In genomic region chr5:94888674-94889073, GRCh38 we compare ENCODE assay signal across 2 cellular contexts.
TF ChIP-seq lines count a peak whose summit lies in the region.

No MANE protein-coding gene starts in this region.

TF ChIP-seq in HepG2, 621 proteins besides CTCF, POLR2A, EP300 and RAD21:
- TF ChIP-seq PHB2 (IDR thresholded peaks at IDR 0.05; ENCODE audit: partially characterized antibody) (no peak), DNMT3B (CRISPR knock-in tag; conservative IDR thresholded peaks at IDR 0.05) (no peak), SATB2 (CRISPR knock-in tag; IDR thresholded peaks at IDR 0.05) (no peak), ZBTB34 (CRISPR knock-in tag; IDR thresholded peaks at IDR 0.05) (no peak), FOXA1 (IDR thresholded peaks at IDR 0.05) (no peak), FOXA1 (CRISPR knock-in tag; IDR thresholded peaks at IDR 0.05) (no peak), EHMT2 (IDR thresholded peaks at IDR 0.05; ENCODE audit: borderline replicate concordance, low read depth, low read length) (no peak), CEBPB (IDR thresholded peaks at IDR 0.05; ENCODE audit: borderline replicate concordance, low read depth, low read length) (peak; percentile 41; the same call in 1 of the 2 replicates), NR3C1 (CRISPR knock-in tag; IDR thresholded peaks at IDR 0.05) (no peak), ATF7 (IDR thresholded peaks at IDR 0.05) (0 out of 2 replicates have a peak, but pooled peaks have one; percentile 7), ATF7 (CRISPR knock-in tag; IDR thresholded peaks at IDR 0.05) (no peak), NAIF1 (CRISPR knock-in tag; IDR thresholded peaks at IDR 0.05; ENCODE audit: borderline replicate concordance) (no peak), GZF1 (CRISPR knock-in tag; IDR thresholded peaks at IDR 0.05) (no peak), BRF2 (CRISPR knock-in tag; IDR thresholded peaks at IDR 0.05) (no peak), PLRG1 (conservative IDR thresholded peaks at IDR 0.05) (no peak), STAG1 (CRISPR knock-in tag; IDR thresholded peaks at IDR 0.05) (no peak), BCL3 (CRISPR knock-in tag; IDR thresholded peaks at IDR 0.05) (no peak)

TF ChIP-seq in H1, 55 proteins besides CTCF, POLR2A, EP300 and RAD21:
- TF ChIP-seq GABPA (IDR thresholded peaks at IDR 0.05; ENCODE audit: borderline replicate concordance, insufficient read depth, low read length) (no peak), ATF3 (IDR thresholded peaks at IDR 0.05; ENCODE audit: insufficient read depth, low read depth, low read length) (no peak), CEBPB (IDR thresholded peaks at IDR 0.05; ENCODE audit: low read depth, low read length) (peak; percentile 75; the same call in 1 of the 2 replicates), YY1 (IDR thresholded peaks at IDR 0.05; ENCODE audit: low read depth, low read length) (peak; percentile 49; the same call in 1 of the 2 replicates)
